In genomic region chr5:58582411-58583393, GRCh38 we compare ENCODE assay signal across 7 cellular contexts. TPM values are rescaled to one million over a fixed set of nuclear protein-coding genes. Genes with fewer than 3 reads are reported as not detected.
DNase-seq lines count a peak whose midpoint lies in the region; ATAC-seq, FAIRE-seq and TF ChIP-seq lines count a peak whose summit lies in the region.

TSS of gene RAB3C (plus strand) at chr5:58583075. CDS start at chr5:58583209, 134 bp downstream.

- no peak for TF ChIP-seq CTCF in MCF 10A (IDR thresholded peaks at IDR 0.05; ENCODE audit: unreplicated experiment)

- no peaks in the 10 kb centered on the region for H3K36me3 ChIP-seq in SJSA1

- H3K27ac Mint-ChIP-seq in MCF 10A (ENCODE audit: low read depth, unreplicated experiment): no peak within 1 kb of the TSS

- peak within 1 kb of the TSS; percentile 79 for H3K4me3 Mint-ChIP-seq in MCF 10A (ENCODE audit: unreplicated experiment)

- peak; percentile 99 for ATAC-seq in HG02571 (IDR thresholded peaks at IDR 0.05; ENCODE audit: unreplicated experiment)

- no peaks in the 10 kb centered on the region for H3K9me3 ChIP-seq in SJSA1 (replicated peaks)

- CTCF ChIA-PET in MCF 10A (lab: Yijun Ruan, JAX): interaction anchor here (0.6 to 0.7 kb wide), 2 partner anchors 266 to 311 kb away, joined by 3 read pairs; no protein-coding TSS in a partner anchor

- H3K27ac ChIP-seq in SJSA1: no peak within 1 kb of the TSS

- intact Hi-C loops in MCF 10A (cut with micrococcal nuclease): no loop called here

- no peaks in the 10 kb centered on the region for H3K36me3 Mint-ChIP-seq in MCF 10A (ENCODE audit: insufficient read depth, unreplicated experiment)

- FAIRE-seq in GM12892 (lab: Jason Lieb, UNC): peak; percentile 83

- peaks cover 14% of the 10 kb centered on the region for H3K4me1 Mint-ChIP-seq in MCF 10A (ENCODE audit: insufficient read depth, unreplicated experiment)

- peak within 1 kb of the TSS; percentile 16 for H3K4me3 ChIP-seq in SJSA1

- peaks cover 9% of the 10 kb centered on the region for H3K4me1 ChIP-seq in SJSA1 (replicated peaks)

- H3K27me3 Mint-ChIP-seq in MCF 10A (ENCODE audit: insufficient read depth, unreplicated experiment): peaks cover 68% of the 10 kb centered on the region

- POLR2A ChIA-PET in MCF 10A (lab: Yijun Ruan, JAX): no interaction called here

- DNase-seq in GM12892 (ENCODE audit: insufficient read length) (peak; percentile 23), MV-4-11 (lab: John Stamatoyannopoulos, UW) (peak; percentile 90), SJSA1 (ENCODE audit: low read depth in 1 of 2, low spot score in 2 of 2) (peak; percentile 36 to 77), MCF 10A (ENCODE audit: unreplicated experiment) (peak; percentile 80), iPS DF 19.7 (ENCODE audit: low read depth, low spot score) (peak; percentile 87), putamen (ENCODE audit: low spot score) (peak; percentile 94)

- no peaks in the 10 kb centered on the region for H3K9me3 Mint-ChIP-seq in MCF 10A (ENCODE audit: unreplicated experiment)

- no peak for TF ChIP-seq POLR2A in GM12892 (IDR thresholded peaks at IDR 0.05; ENCODE audit: low read depth, low read length)

- BruUV-seq in MCF 10A (replicated peaks; lab: Mats Ljungman, UMichigan): no TSS peak

- peaks cover 41% of the 10 kb centered on the region for H3K27me3 ChIP-seq in SJSA1 (replicated peaks)

RNA-seq across cellular contexts. Expression of gene RAB3C, which starts in this region (rescaled TPM):
- not detected for polyA plus RNA-seq in GM12892 (2012; ENCODE audit: missing spikeins)
- total RNA-seq in SJSA1 (2014; rRNA removed; shearing (Covaris generic)): not detected in 2 replicates
- total RNA-seq in MCF 10A (2022): not detected in 2 replicates

Comparison
In these comparisons a context has a peak if more than half of its experiments do, and no peak if none do; other contexts are left out.
1. Peak in DNase-seq and H3K4me3 ChIP-seq in SJSA1; RNA of the gene not detected or under 1 TPM.
2. Peak in DNase-seq in MCF 10A; RNA of the gene not detected or under 1 TPM.
3. DNase-seq: peak in every context shown above with its lines; median percentile 94 in putamen; 90 in MV-4-11; 87 in iPS DF 19.7; 80 in MCF 10A; 56 in SJSA1; 23 in GM12892.